In genomic region chr10:50398383-50398782, GRCh38 we compare ENCODE assay signal across 1 cellular context.
TF ChIP-seq lines count a peak whose summit lies in the region.

No MANE protein-coding gene starts in this region.

TF ChIP-seq in endothelial cell of umbilical vein, 7 proteins besides CTCF, POLR2A, EP300 and RAD21 (continued from another document):
- TF ChIP-seq MAX (IDR thresholded peaks at IDR 0.05; ENCODE audit: insufficient read depth, insufficient read length) = no peak
- no peak for TF ChIP-seq MYC (IDR thresholded peaks at IDR 0.05; ENCODE audit: low read depth, low read length)
- no peak for TF ChIP-seq GATA2 (IDR thresholded peaks at IDR 0.05; ENCODE audit: insufficient read depth, insufficient read length, low read depth, low read length)
- no peak for TF ChIP-seq EZH2 (IDR thresholded peaks at IDR 0.05; ENCODE audit: borderline replicate concordance, low read depth, low read length, severe bottlenecking)
- TF ChIP-seq POLR2AphosphoS5 (IDR thresholded peaks at IDR 0.05; ENCODE audit: insufficient read depth, low read depth, low read length) = no peak
- no peak for TF ChIP-seq FOS (IDR thresholded peaks at IDR 0.05; ENCODE audit: borderline replicate concordance, insufficient read depth, low read length)
